In the genomic region with DNA sequence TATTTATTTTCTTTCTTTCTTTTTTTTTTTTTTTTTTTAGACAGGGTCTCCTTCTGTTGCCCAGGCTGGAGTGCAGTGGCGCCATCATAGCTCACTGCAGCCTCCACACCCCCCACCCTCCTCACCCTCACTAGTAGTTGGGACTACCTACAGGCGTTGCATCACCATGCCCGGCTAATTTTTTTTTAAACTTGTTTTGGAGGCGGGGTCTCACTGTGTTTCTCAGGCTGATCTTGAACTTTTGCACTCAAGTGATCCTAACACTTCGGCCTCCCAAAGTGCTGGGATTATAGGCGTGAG, we compare ENCODE assay signal across 8 cellular contexts. TPM values are rescaled to one million over a fixed set of nuclear protein-coding genes. Genes with fewer than 3 reads are reported as not detected.
DNase-seq lines count a peak whose midpoint lies in the region; ATAC-seq and TF ChIP-seq lines count a peak whose summit lies in the region.

No MANE protein-coding gene starts in this region.

- H3K4me3 ChIP-seq in RWPE2 (ENCODE audit: severe bottlenecking) (peak overlapping the region; percentile 32), fibroblast of villous mesenchyme (ENCODE audit: low read depth, low read length) (peak overlapping the region; percentile 58), sigmoid colon (peak overlapping the region; percentile 56 to 68 (median 62))

- TF ChIP-seq EP300 in sigmoid colon (IDR thresholded peaks at IDR 0.05) = no peak

- H3K4me1 Mint-ChIP-seq in activated CD4-positive, alpha-beta T cell treated with anti-CD3 and anti-CD28 coated beads, Interleukin-2, amount 10 ng/mL, durations not matched to agents 24 days and 14 days = peaks cover 2% of the 10 kb centered on the region

- DNase-seq in activated CD4-positive, alpha-beta T cell treated with anti-CD3 and anti-CD28 coated beads, Interleukin-2, amount 10 ng/mL, durations not matched to agents 24 days and 14 days = no peak
- DNase-seq in activated CD4-positive, alpha-beta T cell treated with anti-CD3 and anti-CD28 coated beads, Interleukin-2, amount 50 U/mL, for 4 hours = no peak
- no peak for DNase-seq in RWPE2 (ENCODE audit: low spot score)
- DNase-seq in fibroblast of villous mesenchyme (ENCODE audit: low read depth) = no peak
- DNase-seq in sigmoid colon = no peak
- DNase-seq in NCI-H510A treated with DMSO at 0.1 percent for 48 hours (lab: John Stamatoyannopoulos, UW) = no peak
- DNase-seq in NCI-H1092 treated with DMSO at 0.1 percent for 48 hours (lab: John Stamatoyannopoulos, UW) = no peak
- DNase-seq in NCI-H1092 (lab: John Stamatoyannopoulos, UW) = no peak

- H3K27ac ChIP-seq in RWPE2 (ENCODE audit: poor library complexity, severe bottlenecking) (no peak overlapping the region), sigmoid colon (peak overlapping the region; percentile 85 to 92 (median 89))

- no peaks in the 10 kb centered on the region for H3K36me3 Mint-ChIP-seq in activated CD4-positive, alpha-beta T cell treated with anti-CD3 and anti-CD28 coated beads, Interleukin-2, amount 10 ng/mL, durations not matched to agents 24 days and 14 days (ENCODE audit: low read depth)

- 8 to 20% methylated on average over 6 of the region's 6 CpGs for WGBS in sigmoid colon, 2 donors

- peaks cover 35% of the 10 kb centered on the region for H3K27me3 Mint-ChIP-seq in activated CD4-positive, alpha-beta T cell treated with anti-CD3 and anti-CD28 coated beads, Interleukin-2, amount 10 ng/mL, durations not matched to agents 24 days and 14 days

- no peak overlapping the region for H3K27ac Mint-ChIP-seq in activated CD4-positive, alpha-beta T cell treated with anti-CD3 and anti-CD28 coated beads, Interleukin-2, amount 10 ng/mL, durations not matched to agents 24 days and 14 days

- H3K9me3 Mint-ChIP-seq in activated CD4-positive, alpha-beta T cell treated with anti-CD3 and anti-CD28 coated beads, Interleukin-2, amount 10 ng/mL, durations not matched to agents 24 days and 14 days = no peaks in the 10 kb centered on the region

- TF ChIP-seq POLR2A in sigmoid colon (IDR thresholded peaks at IDR 0.05) = no peak

- H3K4me1 ChIP-seq in RWPE2 (ENCODE audit: insufficient read depth, poor library complexity, severe bottlenecking) (peaks cover 3% of the 10 kb centered on the region), sigmoid colon (peaks cover 0 to 33% (median 26%) of the 10 kb centered on the region in 4 donors)

- H3K9me3 ChIP-seq in RWPE2 (ENCODE audit: severe bottlenecking) (no peaks in the 10 kb centered on the region), sigmoid colon (no peaks in the 10 kb centered on the region)

- TF ChIP-seq CTCF in RWPE2 (IDR thresholded peaks at IDR 0.05; ENCODE audit: poor library complexity, severe bottlenecking) = no peak
- no peak for TF ChIP-seq CTCF in fibroblast of villous mesenchyme (IDR thresholded peaks at IDR 0.05; ENCODE audit: insufficient read depth, low read depth, low read length)
- TF ChIP-seq CTCF in sigmoid colon (IDR thresholded peaks at IDR 0.05) = no peak

- peak overlapping the region; percentile 60 for H3K4me3 Mint-ChIP-seq in activated CD4-positive, alpha-beta T cell treated with anti-CD3 and anti-CD28 coated beads, Interleukin-2, amount 10 ng/mL, durations not matched to agents 24 days and 14 days

- intact Hi-C loops in activated CD4-positive, alpha-beta T cell treated with anti-CD3 and anti-CD28 coated beads, Interleukin-2, amount 10 ng/mL, durations not matched to agents 24 days and 14 days (cut with micrococcal nuclease) = loop anchor here (5.0 kb wide), 1 partner anchor 170 kb away; a partner anchor contains a TSS
- intact Hi-C loops in sigmoid colon (cut with DNase I) = loop anchor here (5.0 to 10.0 kb wide), 2 partner anchors 170 to 262 kb away; a partner anchor contains a TSS

- H3K36me3 ChIP-seq in RWPE2 (ENCODE audit: low read depth) (no peaks in the 10 kb centered on the region), sigmoid colon (no peaks in the 10 kb centered on the region)

- no peak for ATAC-seq in RWPE2 (ENCODE audit: low read depth)

- H3K27me3 ChIP-seq in RWPE2 (ENCODE audit: insufficient read depth, poor library complexity, severe bottlenecking) = peaks cover 6% of the 10 kb centered on the region
- H3K27me3 ChIP-seq in sigmoid colon = peaks cover 0 to 10% (median 0%) of the 10 kb centered on the region in 3 donors

RNA-seq across cellular contexts. Expression of a gene that starts 33.6 kb away (rescaled TPM):
- 0.02 TPM in 1 of 2 replicates, not detected in the other for total RNA-seq in activated CD4-positive, alpha-beta T cell treated with anti-CD3 and anti-CD28 coated beads, Interleukin-2, amount 10 ng/mL, durations not matched to agents 24 days and 14 days
- total RNA-seq in fibroblast of villous mesenchyme (0.43 and 0.97 TPM in 2 replicates), sigmoid colon (not detected)
- under 1 TPM in 1 of 3 donors, not detected in 2; 0.10 TPM for polyA plus RNA-seq in sigmoid colon
